9 cellular contexts compared by ENCODE assay signal in the genomic region with DNA sequence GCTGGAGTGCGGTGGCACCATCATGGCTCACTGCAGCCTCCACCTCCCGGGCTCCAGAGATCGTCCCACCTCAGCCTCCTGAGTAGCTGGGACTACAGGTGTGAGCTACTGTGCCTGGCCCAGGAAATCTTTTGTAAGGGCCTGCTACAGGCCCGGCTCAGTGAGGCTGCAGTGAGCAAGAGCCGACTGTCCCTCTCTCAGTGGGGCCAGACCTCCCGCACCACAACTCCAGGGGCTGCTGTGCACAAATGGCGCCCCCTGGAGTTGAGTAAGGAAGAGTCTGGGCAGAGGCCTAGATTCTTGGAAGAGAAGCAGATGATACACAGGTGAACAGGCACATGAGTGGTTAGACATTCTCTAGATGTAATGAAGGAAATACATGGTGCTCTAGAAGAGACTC. TPM values are rescaled to one million over a fixed set of nuclear protein-coding genes. Genes with fewer than 3 reads are reported as not detected.
DNase-seq lines count a peak whose midpoint lies in the region; ATAC-seq and TF ChIP-seq lines count a peak whose summit lies in the region.
"Had no signal": no experiment of that assay in that cellular context is flagged by ENCODE, and none has a peak within 500 bp of the region (broad histone marks: within the 10 kb centered on the region; RNA-seq: fewer than 3 reads in every experiment).

No MANE protein-coding gene starts in this region.

- H3K36me3 ChIP-seq in uterus = no peaks in the 10 kb centered on the region
- no peaks in the 10 kb centered on the region for H3K36me3 ChIP-seq in CD4-positive, alpha-beta memory T cell (ENCODE audit: insufficient read depth, low read length)

- DNase-seq in activated naive CD4-positive, alpha-beta T cell treated with anti-CD3 and anti-CD28 coated beads, Interleukin-2, amount 50 U/mL, for 72 hours (ENCODE audit: low spot score in 2 of 2) = peak in 1 of 2 donors; percentile 24
- DNase-seq in activated naive CD4-positive, alpha-beta T cell treated with Interleukin-2 at 50 U/mL for 16 hours = no peak
- DNase-seq in T-helper 2 cell treated with Interferon-gamma antibody and Interleukin-4, amounts not matched to agents 5 μg/mL and 100 μg/mL, for 36 hours (ENCODE audit: low spot score) = no peak
- no peak for DNase-seq in right cardiac atrium
- no peak for DNase-seq in uterus
- no peak for DNase-seq in CD4-positive, alpha-beta memory T cell
- no peak for DNase-seq in NOMO-1 treated with DMSO at 0.1 percent for 48 hours (lab: John Stamatoyannopoulos, UW; ENCODE audit: unreplicated experiment)
- DNase-seq: activated CD4-positive, alpha-beta T cell treated with anti-CD3 and anti-CD28 coated beads, Interleukin-2, amount 50 U/mL, for 4 hours had no signal

- WGBS in right cardiac atrium = 71% methylated on average over 7 of the region's 7 CpGs

- H3K36me3 Mint-ChIP-seq in activated naive CD4-positive, alpha-beta T cell treated with anti-CD3 and anti-CD28 coated beads, Interleukin-2, amount 50 U/mL, for 72 hours = no peaks in the 10 kb centered on the region
- H3K36me3 Mint-ChIP-seq in T-helper 2 cell treated with Interferon-gamma antibody and Interleukin-4, amounts not matched to agents 5 μg/mL and 100 μg/mL, for 36 hours (ENCODE audit: low read depth) = no peaks in the 10 kb centered on the region
- no peaks in the 10 kb centered on the region for H3K36me3 Mint-ChIP-seq in CD4-positive, alpha-beta memory T cell

- peak; percentile 46 to 58 for ATAC-seq in activated naive CD4-positive, alpha-beta T cell treated with anti-CD3 and anti-CD28 coated beads, Interleukin-2, amount 50 U/mL, for 72 hours
- ATAC-seq in right cardiac atrium (peak; percentile 20 to 27), GM18517 (IDR thresholded peaks at IDR 0.05; ENCODE audit: unreplicated experiment) (no peak)

- H3K27me3 Mint-ChIP-seq in T-helper 2 cell treated with Interferon-gamma antibody and Interleukin-4, amounts not matched to agents 5 μg/mL and 100 μg/mL, for 36 hours (ENCODE audit: low read depth) = no peaks in the 10 kb centered on the region
- no peaks in the 10 kb centered on the region for H3K27me3 Mint-ChIP-seq in CD4-positive, alpha-beta memory T cell

- H3K4me1 ChIP-seq in right cardiac atrium (ENCODE audit: control insufficient read depth, insufficient read depth, low read length) = no peaks in the 10 kb centered on the region
- H3K4me1 ChIP-seq in uterus = no peaks in the 10 kb centered on the region
- H3K4me1 ChIP-seq in CD4-positive, alpha-beta memory T cell (ENCODE audit: insufficient read depth, low read length) = no peaks in the 10 kb centered on the region

- H3K4me3 Mint-ChIP-seq in T-helper 2 cell treated with Interferon-gamma antibody and Interleukin-4, amounts not matched to agents 5 μg/mL and 100 μg/mL, for 36 hours = no peak overlapping the region
- H3K4me3 Mint-ChIP-seq in CD4-positive, alpha-beta memory T cell = no peak overlapping the region

- H3K9me3 ChIP-seq in right cardiac atrium (ENCODE audit: control insufficient read depth, low read length) (no peaks in the 10 kb centered on the region), uterus (no peaks in the 10 kb centered on the region)
- H3K9me3 ChIP-seq in CD4-positive, alpha-beta memory T cell (ENCODE audit: control insufficient read depth in 1 of 2, low read length in 2 of 2) = no peaks in the 10 kb centered on the region

- H3K27ac ChIP-seq in right cardiac atrium (ENCODE audit: low read length) (no peak overlapping the region), uterus (no peak overlapping the region)
- no peak overlapping the region for H3K27ac ChIP-seq in CD4-positive, alpha-beta memory T cell (ENCODE audit: low read depth, low read length)

- H3K4me1 Mint-ChIP-seq in T-helper 2 cell treated with Interferon-gamma antibody and Interleukin-4, amounts not matched to agents 5 μg/mL and 100 μg/mL, for 36 hours (ENCODE audit: low read depth) = peaks cover 4% of the 10 kb centered on the region
- peaks cover 0 to 3% (median 0%) of the 10 kb centered on the region in 4 donors for H3K4me1 Mint-ChIP-seq in CD4-positive, alpha-beta memory T cell

- H3K4me3 ChIP-seq in right cardiac atrium (ENCODE audit: low read length) (no peak overlapping the region), uterus (no peak overlapping the region)
- H3K4me3 ChIP-seq in CD4-positive, alpha-beta memory T cell (ENCODE audit: low read length in 2 of 2) = no peak overlapping the region

- no peaks in the 10 kb centered on the region for H3K9me3 Mint-ChIP-seq in activated naive CD4-positive, alpha-beta T cell treated with anti-CD3 and anti-CD28 coated beads, Interleukin-2, amount 50 U/mL, for 72 hours
- H3K9me3 Mint-ChIP-seq in T-helper 2 cell treated with Interferon-gamma antibody and Interleukin-4, amounts not matched to agents 5 μg/mL and 100 μg/mL, for 36 hours = no peaks in the 10 kb centered on the region
- peaks cover 0 to 3% (median 0%) of the 10 kb centered on the region in 8 donors for H3K9me3 Mint-ChIP-seq in CD4-positive, alpha-beta memory T cell

- no peak for TF ChIP-seq POLR2A in uterus (IDR thresholded peaks at IDR 0.05)

- CTCF ChIA-PET in CD4-positive, alpha-beta memory T cell (lab: Charles Lee; ENCODE audit: partially characterized antibody) = no interaction called here

- H3K27ac Mint-ChIP-seq in activated naive CD4-positive, alpha-beta T cell treated with anti-CD3 and anti-CD28 coated beads, Interleukin-2, amount 50 U/mL, for 72 hours = peak overlapping the region; percentile 52 to 68
- peak overlapping the region; percentile 8 for H3K27ac Mint-ChIP-seq in T-helper 2 cell treated with Interferon-gamma antibody and Interleukin-4, amounts not matched to agents 5 μg/mL and 100 μg/mL, for 36 hours
- peak overlapping the region in 2 of 7 donors; percentile 25 to 72 for H3K27ac Mint-ChIP-seq in CD4-positive, alpha-beta memory T cell

- POLR2A ChIA-PET in CD4-positive, alpha-beta memory T cell (lab: Charles Lee; ENCODE audit: partially characterized antibody) = interaction anchor here (1.8 kb wide), 1 partner anchor 9 kb away, joined by 6 read pairs; no protein-coding TSS in a partner anchor

- TF ChIP-seq CTCF in uterus (IDR thresholded peaks at IDR 0.05) = peak in 3 of 4 experiments; percentile 28 to 37 (median 29)

- intact Hi-C loops in right cardiac atrium (cut with DNase I) = no loop called here
- intact Hi-C loops in uterus (cut with DNase I; ENCODE audit: low total_unique reads) = no loop called here
- intact Hi-C loops in CD4-positive, alpha-beta memory T cell (cut with micrococcal nuclease) = no loop called here

- H3K27me3 ChIP-seq in right cardiac atrium (ENCODE audit: control insufficient read depth, insufficient read depth) = no peaks in the 10 kb centered on the region
- no peaks in the 10 kb centered on the region for H3K27me3 ChIP-seq in uterus
- H3K27me3 ChIP-seq in CD4-positive, alpha-beta memory T cell (ENCODE audit: insufficient read depth, low read length) = no peaks in the 10 kb centered on the region

RNA-seq across cellular contexts. Expression of a gene that starts 7.0 kb away (rescaled TPM):
- 1 to 10 TPM; 1.2 to 1.9 TPM for total RNA-seq in activated naive CD4-positive, alpha-beta T cell treated with anti-CD3 and anti-CD28 coated beads, Interleukin-2, amount 50 U/mL, for 72 hours
- total RNA-seq in right cardiac atrium (1 to 10 TPM; 3.3 to 5.0 (median 4.3) TPM), uterus (1 to 10 TPM; 3.6 to 9.9 (median 6.7) TPM)
- 4.8 TPM for polyA plus RNA-seq in right cardiac atrium
- total RNA-seq in CD4-positive, alpha-beta memory T cell = under 1 TPM; 0.36 to 0.81 TPM
- polyA plus RNA-seq in CD4-positive, alpha-beta memory T cell = under 1 TPM in 1 of 2 donors, not detected in 1; 0.26 TPM

RNA-seq across cellular contexts. Expression of a gene that starts 41.2 kb away (rescaled TPM):
- total RNA-seq in activated naive CD4-positive, alpha-beta T cell treated with anti-CD3 and anti-CD28 coated beads, Interleukin-2, amount 50 U/mL, for 72 hours = 10 to 100 TPM; 55.9 to 66.9 TPM
- total RNA-seq in right cardiac atrium (10 to 100 TPM; 23.5 to 29.8 (median 25.1) TPM), uterus (10 to 100 TPM in 3 of 4 donors, 1 to 10 TPM in 1; 9.7 to 38.6 (median 28.6) TPM)
- polyA plus RNA-seq in right cardiac atrium = 19.3 TPM
- total RNA-seq in CD4-positive, alpha-beta memory T cell = 100 to 1,000 TPM in 1 of 2 experiments, 10 to 100 TPM in 1; 98.1 to 104 TPM
- polyA plus RNA-seq in CD4-positive, alpha-beta memory T cell = 10 to 100 TPM; 56.9 to 57.6 TPM

RNA-seq across cellular contexts. Expression of a gene that starts 53.9 kb away (rescaled TPM):
- total RNA-seq in activated naive CD4-positive, alpha-beta T cell treated with anti-CD3 and anti-CD28 coated beads, Interleukin-2, amount 50 U/mL, for 72 hours = 100 to 1,000 TPM in 1 of 2 donors, 10 to 100 TPM in 1; 71.9 to 126 TPM
- total RNA-seq in right cardiac atrium (10 to 100 TPM; 33.2 to 44.7 (median 38.7) TPM), uterus (10 to 100 TPM; 25.9 to 73.3 (median 39.2) TPM)
- 20.8 TPM for polyA plus RNA-seq in right cardiac atrium
- 10 to 100 TPM; 80.6 to 82.3 TPM for total RNA-seq in CD4-positive, alpha-beta memory T cell
- polyA plus RNA-seq in CD4-positive, alpha-beta memory T cell = 10 to 100 TPM; 66.1 to 74.9 TPM
